29 cellular contexts compared by ENCODE assay signal in the genomic region with DNA sequence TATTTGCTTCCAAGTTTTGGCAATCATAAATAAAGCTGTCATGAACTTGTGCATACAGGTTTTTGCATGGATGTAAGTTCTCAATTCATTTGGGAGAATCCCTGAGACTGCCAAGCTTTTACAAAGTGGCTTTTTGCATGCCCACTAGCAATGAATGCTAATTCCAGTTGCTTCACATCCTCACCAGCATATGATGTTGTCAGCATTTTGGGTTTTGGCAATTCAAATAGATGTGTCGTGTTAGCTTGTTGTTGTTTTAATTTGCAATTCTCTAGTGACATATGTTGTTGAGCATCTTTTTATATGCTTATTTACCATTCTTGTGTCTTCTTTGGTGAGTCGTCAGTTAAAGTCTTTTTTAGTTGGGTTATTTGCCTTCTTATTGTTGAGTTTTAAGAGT.
"Had no signal": no experiment of that assay in that cellular context is flagged by ENCODE, and none has a peak within 500 bp of the region (broad histone marks: within the 10 kb centered on the region; RNA-seq: fewer than 3 reads in every experiment).

No MANE protein-coding gene starts in this region.

- DNase-seq: stimulated activated CD4-positive, alpha-beta T cell treated with anti-CD3 and anti-CD28 coated beads, Interleukin-2, amount 100 ng/mL, for 48 hours; stimulated activated CD4-positive, alpha-beta T cell treated with anti-CD3 and anti-CD28 coated beads, Interleukin-4, amount 100 ng/mL, for 1 hour; stimulated activated CD4-positive, alpha-beta T cell treated with anti-CD3 and anti-CD28 coated beads, Interleukin-4, amount 100 ng/mL, for 24 hours; stimulated activated CD4-positive, alpha-beta T cell treated with anti-CD3 and anti-CD28 coated beads, Interleukin-4, amount 100 ng/mL, for 4 hours; stimulated activated CD8-positive, alpha-beta memory T cell treated with anti-CD3 and anti-CD28 coated beads, Interleukin-4, amount 100 ng/mL, for 48 hours; stimulated activated naive B cell treated with anti-CD40 and anti-IgM and Interleukin-4, amounts not matched to agents 10 μg/mL and 1 μg/mL and 100 μg/mL, for 72 hours; stimulated activated naive CD4-positive, alpha-beta T cell; stimulated activated naive CD4-positive, alpha-beta T cell treated with Interleukin-2 at 50 U/mL for 16 hours; stimulated activated naive CD8-positive, alpha-beta T cell treated with anti-CD3 and anti-CD28 coated beads, Interleukin-15, amount 100 ng/mL, for 72 hours; stimulated activated naive CD8-positive, alpha-beta T cell treated with anti-CD3 and anti-CD28 coated beads, Interleukin-15, Interleukin-2, amounts not matched to agents 100 U/mL and 50 U/mL, for 24 hours; stomach; substantia nigra; testis; thyroid gland; tibial artery; transverse colon; trophoblast cell; upper lobe of left lung; upper lobe of right lung; uterus had no signal

- H3K36me3 ChIP-seq: stomach, suprapubic skin, thoracic aorta, thyroid gland, tibial artery, tibial nerve, transverse colon, upper lobe of left lung, upper lobe of right lung, uterus, vagina had no signal

- H3K9me3 Mint-ChIP-seq: stimulated activated effector memory CD8-positive, alpha-beta T cell treated with anti-CD3 and anti-CD28 coated beads, Interleukin-12 subunit alpha, Interleukin-12 subunit beta, amount 100 ng/mL, for 72 hours; stimulated activated memory B cell treated with anti-CD40 and anti-IgM and Interleukin-4, amounts not matched to agents 10 μg/mL and 1 μg/mL and 100 μg/mL, for 72 hours; stimulated activated naive B cell treated with anti-CD40 and anti-IgM and Interleukin-4, amounts not matched to agents 10 μg/mL and 1 μg/mL and 100 μg/mL, for 72 hours; stimulated activated naive CD8-positive, alpha-beta T cell treated with anti-CD3 and anti-CD28 coated beads, Interleukin-15, Interleukin-2, amounts not matched to agents 100 ng/mL and 50 ng/mL, for 24 hours; type B pancreatic cell had no signal

- H3K4me3 Mint-ChIP-seq: stimulated activated effector memory CD8-positive, alpha-beta T cell treated with anti-CD3 and anti-CD28 coated beads, Interleukin-12 subunit alpha, Interleukin-12 subunit beta, amount 100 ng/mL, for 72 hours; stimulated activated memory B cell treated with anti-CD40 and anti-IgM and Interleukin-4, amounts not matched to agents 10 μg/mL and 1 μg/mL and 100 μg/mL, for 72 hours; stimulated activated naive B cell treated with anti-CD40 and anti-IgM and Interleukin-4, amounts not matched to agents 10 μg/mL and 1 μg/mL and 100 μg/mL, for 72 hours; stimulated activated naive CD8-positive, alpha-beta T cell treated with anti-CD3 and anti-CD28 coated beads, Interleukin-15, amount 100 ng/mL, for 72 hours; stimulated activated naive CD8-positive, alpha-beta T cell treated with anti-CD3 and anti-CD28 coated beads, Interleukin-15, Interleukin-2, amounts not matched to agents 100 ng/mL and 50 ng/mL, for 24 hours; type B pancreatic cell had no signal

- H3K27ac Mint-ChIP-seq: stimulated activated effector memory CD8-positive, alpha-beta T cell treated with anti-CD3 and anti-CD28 coated beads, Interleukin-12 subunit alpha, Interleukin-12 subunit beta, amount 100 ng/mL, for 72 hours; stimulated activated memory B cell treated with anti-CD40 and anti-IgM and Interleukin-4, amounts not matched to agents 10 μg/mL and 1 μg/mL and 100 μg/mL, for 72 hours; stimulated activated naive B cell treated with anti-CD40 and anti-IgM and Interleukin-4, amounts not matched to agents 10 μg/mL and 1 μg/mL and 100 μg/mL, for 72 hours; stimulated activated naive CD8-positive, alpha-beta T cell treated with anti-CD3 and anti-CD28 coated beads, Interleukin-15, amount 100 ng/mL, for 72 hours; stimulated activated naive CD8-positive, alpha-beta T cell treated with anti-CD3 and anti-CD28 coated beads, Interleukin-15, Interleukin-2, amounts not matched to agents 100 ng/mL and 50 ng/mL, for 24 hours; type B pancreatic cell had no signal

- H3K4me3 ChIP-seq: stomach, suprapubic skin, testis, thoracic aorta, thyroid gland, tibial artery, tibial nerve, transverse colon, upper lobe of left lung, upper lobe of right lung, uterus, vagina had no signal

- H3K4me1 ChIP-seq: suprapubic skin, testis, thyroid gland, tibial artery, tibial nerve, upper lobe of left lung, upper lobe of right lung, uterus, vagina had no signal

- ATAC-seq: stimulated activated effector memory CD8-positive, alpha-beta T cell treated with anti-CD3 and anti-CD28 coated beads, Interleukin-12 subunit alpha, Interleukin-12 subunit beta, amount 100 ng/mL, for 72 hours; stimulated activated memory B cell treated with anti-CD40 and anti-IgM and Interleukin-4, amounts not matched to agents 10 μg/mL and 1 μg/mL and 100 μg/mL, for 72 hours; stimulated activated naive B cell treated with anti-CD40 and anti-IgM and Interleukin-4, amounts not matched to agents 10 μg/mL and 1 μg/mL and 100 μg/mL, for 72 hours; stimulated activated naive CD8-positive, alpha-beta T cell treated with anti-CD3 and anti-CD28 coated beads, Interleukin-15, amount 100 ng/mL, for 72 hours; stimulated activated naive CD8-positive, alpha-beta T cell treated with anti-CD3 and anti-CD28 coated beads, Interleukin-15, Interleukin-2, amounts not matched to agents 100 U/mL and 50 U/mL, for 24 hours; upper lobe of right lung had no signal

- H3K27me3 ChIP-seq: stomach, suprapubic skin, testis, thyroid gland, tibial artery, tibial nerve, transverse colon, upper lobe of left lung, upper lobe of right lung, uterus, vagina had no signal

- H3K27ac ChIP-seq: stomach, suprapubic skin, testis, thoracic aorta, thyroid gland, tibial artery, tibial nerve, transverse colon, upper lobe of left lung, upper lobe of right lung, uterus, vagina had no signal

- H3K36me3 Mint-ChIP-seq: stimulated activated effector memory CD8-positive, alpha-beta T cell treated with anti-CD3 and anti-CD28 coated beads, Interleukin-12 subunit alpha, Interleukin-12 subunit beta, amount 100 ng/mL, for 72 hours; stimulated activated memory B cell treated with anti-CD40 and anti-IgM and Interleukin-4, amounts not matched to agents 10 μg/mL and 1 μg/mL and 100 μg/mL, for 72 hours; type B pancreatic cell had no signal

- H3K9me3 ChIP-seq: stomach, suprapubic skin, testis, thoracic aorta, thyroid gland, tibial artery, tibial nerve, transverse colon, upper lobe of left lung, upper lobe of right lung, uterus, vagina had no signal

- H3K27me3 Mint-ChIP-seq: stimulated activated memory B cell treated with anti-CD40 and anti-IgM and Interleukin-4, amounts not matched to agents 10 μg/mL and 1 μg/mL and 100 μg/mL, for 72 hours; stimulated activated naive B cell treated with anti-CD40 and anti-IgM and Interleukin-4, amounts not matched to agents 10 μg/mL and 1 μg/mL and 100 μg/mL, for 72 hours; stimulated activated naive CD8-positive, alpha-beta T cell treated with anti-CD3 and anti-CD28 coated beads, Interleukin-15, amount 100 ng/mL, for 72 hours; stimulated activated naive CD8-positive, alpha-beta T cell treated with anti-CD3 and anti-CD28 coated beads, Interleukin-15, Interleukin-2, amounts not matched to agents 100 ng/mL and 50 ng/mL, for 24 hours had no signal

- FAIRE-seq: urothelium cell line had no signal
